Comparison of ENCODE assay signal across 8 cellular contexts in the genomic region with DNA sequence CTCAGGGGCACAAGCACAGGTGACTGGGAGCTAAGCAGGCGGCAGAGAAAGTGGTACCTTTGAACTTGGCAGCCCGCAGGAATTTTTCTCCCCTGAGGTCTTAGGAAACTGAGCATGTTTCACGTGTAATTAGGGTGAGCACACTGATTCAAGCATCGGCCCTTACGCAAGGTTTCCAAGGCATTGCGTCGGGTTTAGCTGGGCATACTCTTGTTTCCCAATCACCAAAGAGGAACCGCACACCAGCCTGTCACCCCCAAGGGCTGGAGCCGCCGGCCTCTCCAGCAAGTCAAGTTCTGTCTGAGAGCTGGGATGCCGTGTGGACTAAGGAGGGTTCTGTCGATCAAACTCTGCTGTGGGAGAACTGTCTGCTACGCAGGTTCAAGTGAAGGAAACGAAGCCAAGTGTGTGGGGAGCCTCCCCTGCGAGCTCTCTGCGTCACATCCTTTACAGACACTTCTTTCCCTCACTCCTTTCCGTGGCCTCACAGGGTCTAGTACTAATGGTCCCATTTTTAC. TPM values are rescaled to one million over a fixed set of nuclear protein-coding genes. Genes with fewer than 3 reads are reported as not detected.
A peak's percentile ranks its signal among the peaks of the same experiment; 100 is the strongest.
DNase-seq lines count a peak whose midpoint lies in the region; ATAC-seq and TF ChIP-seq lines count a peak whose summit lies in the region.

No MANE protein-coding gene starts in this region.

- WGBS in lung, 2 donors = 26 to 37% methylated on average over 17 of the region's 17 CpGs
- 72% methylated on average over 17 of the region's 17 CpGs for WGBS in suprapubic skin

- H3K4me1 ChIP-seq in lung (ENCODE audit: control insufficient read depth in 2 of 2, insufficient read depth in 2 of 2, low read length in 2 of 2) (peaks cover 5 to 30% of the 10 kb centered on the region in 2 donors), suprapubic skin (peaks cover 27% of the 10 kb centered on the region), HAP-1 (no peaks in the 10 kb centered on the region)

- H3K4me3 ChIP-seq in NB4 (ENCODE audit: low read depth, low read length) (no peak overlapping the region), lung (no peak overlapping the region), suprapubic skin (no peak overlapping the region), HAP-1 (no peak overlapping the region)

- no peaks in the 10 kb centered on the region for H3K9me3 ChIP-seq in lung (ENCODE audit: control insufficient read depth in 2 of 2, insufficient read depth in 1 of 2, low read length in 1 of 2)
- H3K9me3 ChIP-seq in suprapubic skin = no peaks in the 10 kb centered on the region
- H3K9me3 ChIP-seq in HAP-1 = no peaks in the 10 kb centered on the region

- peak; percentile 94 for DNase-seq in NB4 (ENCODE audit: low read depth)
- DNase-seq in dermis blood vessel endothelial cell = peak; percentile 81
- peak; percentile 94 for DNase-seq in lung (ENCODE audit: low spot score)
- peak in 1 of 2 donors; percentile 84 for DNase-seq in suprapubic skin (ENCODE audit: low spot score in 2 of 2)
- no peak for DNase-seq in RPMI8226
- DNase-seq in activated CD4-positive, alpha-beta memory T cell treated with anti-CD3 and anti-CD28 coated beads for 36 hours = no peak
- no peak for DNase-seq in HAP-1 (ENCODE audit: low spot score in 2 of 2)
- DNase-seq in GM10266 (ENCODE audit: extremely low spot score) = no peak

- intact Hi-C loops in activated CD4-positive, alpha-beta memory T cell treated with anti-CD3 and anti-CD28 coated beads for 36 hours (cut with micrococcal nuclease) = no loop called here

- POLR2A ChIA-PET in activated CD4-positive, alpha-beta memory T cell treated with anti-CD3 and anti-CD28 coated beads for 36 hours (lab: Charles Lee) = no interaction called here

- H3K36me3 Mint-ChIP-seq in activated CD4-positive, alpha-beta memory T cell treated with anti-CD3 and anti-CD28 coated beads for 36 hours = peaks cover 5% of the 10 kb centered on the region

- ATAC-seq in lung (ENCODE audit: insufficient read depth, low FRiP score) = peak; percentile 89

- no peaks in the 10 kb centered on the region for H3K9me3 Mint-ChIP-seq in activated CD4-positive, alpha-beta memory T cell treated with anti-CD3 and anti-CD28 coated beads for 36 hours

- no peak overlapping the region for H3K4me3 Mint-ChIP-seq in activated CD4-positive, alpha-beta memory T cell treated with anti-CD3 and anti-CD28 coated beads for 36 hours

- no peak for TF ChIP-seq CTCF in NB4 (IDR thresholded peaks at IDR 0.05; ENCODE audit: low read depth, low read length)
- no peak for TF ChIP-seq CTCF in lung (IDR thresholded peaks at IDR 0.05; ENCODE audit: control extremely low read depth, extremely low read depth)
- TF ChIP-seq CTCF in suprapubic skin (IDR thresholded peaks at IDR 0.05) = no peak
- no peak for TF ChIP-seq CTCF in GM10266 (IDR thresholded peaks at IDR 0.05; ENCODE audit: control insufficient read depth, insufficient read depth, low read depth, missing control alignments)

- no peaks in the 10 kb centered on the region for H3K27me3 Mint-ChIP-seq in activated CD4-positive, alpha-beta memory T cell treated with anti-CD3 and anti-CD28 coated beads for 36 hours

- CTCF ChIA-PET in activated CD4-positive, alpha-beta memory T cell treated with anti-CD3 and anti-CD28 coated beads for 36 hours (lab: Charles Lee) = no interaction called here

- peaks cover under 1% of the 10 kb centered on the region for H3K4me1 Mint-ChIP-seq in activated CD4-positive, alpha-beta memory T cell treated with anti-CD3 and anti-CD28 coated beads for 36 hours (ENCODE audit: low read depth)

- no peak overlapping the region for H3K27ac Mint-ChIP-seq in activated CD4-positive, alpha-beta memory T cell treated with anti-CD3 and anti-CD28 coated beads for 36 hours

- in situ Hi-C loops in HAP-1 (cut with MboI; ENCODE audit: low sequenced_read_pairs) = no loop called here

- no peak for TF ChIP-seq POLR2A in NB4 (IDR thresholded peaks at IDR 0.05; ENCODE audit: extremely low read depth, insufficient read length)
- TF ChIP-seq POLR2A in suprapubic skin (IDR thresholded peaks at IDR 0.05) = no peak

- no peaks in the 10 kb centered on the region for H3K27me3 ChIP-seq in lung (ENCODE audit: control insufficient read depth, insufficient read depth)
- H3K27me3 ChIP-seq in suprapubic skin = no peaks in the 10 kb centered on the region
- no peaks in the 10 kb centered on the region for H3K27me3 ChIP-seq in HAP-1 (ENCODE audit: low read depth)

- peak; percentile 85 for TF ChIP-seq EP300 in suprapubic skin (IDR thresholded peaks at IDR 0.05)

- H3K27ac ChIP-seq in lung (ENCODE audit: low read depth in 1 of 2, low read length in 1 of 2) = peak overlapping the region; percentile 63 to 92
- H3K27ac ChIP-seq in suprapubic skin = peak overlapping the region; percentile 13

- H3K36me3 ChIP-seq in lung (ENCODE audit: control insufficient read depth in 2 of 2, insufficient read depth in 2 of 2, low read length in 2 of 2) = peaks cover 0 to 6% of the 10 kb centered on the region in 2 donors
- peaks cover 22% of the 10 kb centered on the region for H3K36me3 ChIP-seq in suprapubic skin
- peaks cover 12% of the 10 kb centered on the region; the same call in 1 of the 2 replicates for H3K36me3 ChIP-seq in HAP-1 (replicated peaks)

RNA-seq across cellular contexts. Expression of a gene that starts 53.0 kb away (rescaled TPM):
- total RNA-seq in dermis blood vessel endothelial cell (64.0 and 137 TPM in 2 replicates), lung (100 to 1,000 TPM in 1 of 2 donors, 10 to 100 TPM in 1; 62.2 to 215 TPM), suprapubic skin (100 to 1,000 TPM in 1 of 4 donors, 10 to 100 TPM in 3; 81.2 to 106 (median 91.8) TPM)
- polyA plus RNA-seq in lung = 100 to 1,000 TPM; 122 to 204 TPM
- 10 to 100 TPM; 41.9 to 42.7 TPM for total RNA-seq in activated CD4-positive, alpha-beta memory T cell treated with anti-CD3 and anti-CD28 coated beads for 36 hours

Comparison
In these comparisons a context has a peak if more than half of its experiments do, and no peak if none do; other contexts are left out.
1. DNase-seq: peak in NB4 (single experiment), dermis blood vessel endothelial cell (single experiment) and lung (single experiment); none in RPMI8226 (single experiment), activated CD4-positive, alpha-beta memory T cell treated with anti-CD3 and anti-CD28 coated beads for 36 hours (single experiment), HAP-1 (0 of 2) and GM10266 (single experiment).